10 cellular contexts compared by ENCODE assay signal in the genomic region with DNA sequence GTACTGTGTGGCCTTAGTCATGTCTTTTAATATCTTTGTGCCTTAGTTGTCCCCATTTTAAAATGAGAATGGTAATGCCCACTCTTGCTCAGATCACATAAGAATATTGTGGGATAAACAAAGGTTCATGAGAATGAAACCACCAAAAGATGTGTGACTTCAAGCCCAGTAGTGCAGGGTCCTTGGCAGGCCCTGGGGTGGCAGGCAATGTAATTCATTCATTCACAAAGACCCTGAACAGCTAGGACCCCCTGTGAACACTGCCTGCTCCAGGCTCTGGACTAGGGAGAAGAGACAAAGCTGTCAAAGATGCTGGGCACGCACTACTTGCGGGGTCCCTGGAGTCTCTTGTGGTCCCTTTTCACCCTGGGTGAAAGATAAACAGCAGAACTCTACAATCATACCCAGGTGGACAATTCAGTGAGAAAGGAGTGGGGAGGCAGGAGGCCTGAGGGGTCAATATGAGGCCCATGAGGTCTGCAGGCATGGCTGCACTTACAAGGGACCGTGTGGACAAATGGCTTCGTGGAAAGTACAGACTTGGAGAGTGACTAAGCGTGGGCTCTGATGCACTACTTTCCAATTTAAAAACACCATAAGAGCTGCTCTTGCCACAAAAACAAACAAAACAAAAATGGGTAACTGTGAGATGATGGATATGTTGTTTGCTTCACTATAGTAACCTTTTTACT.
DNase-seq lines count a peak whose midpoint lies in the region; ATAC-seq and TF ChIP-seq lines count a peak whose summit lies in the region.
"Had no signal": no experiment of that assay in that cellular context is flagged by ENCODE, and none has a peak within 500 bp of the region (broad histone marks: within the 10 kb centered on the region; RNA-seq: fewer than 3 reads in every experiment).

No MANE protein-coding gene starts in this region.

- no peaks in the 10 kb centered on the region for H3K27me3 Mint-ChIP-seq in activated CD8-positive, alpha-beta T cell treated with anti-CD3 and anti-CD28 coated beads for 36 hours
- H3K27me3 Mint-ChIP-seq in glutamatergic neuron (ENCODE audit: unreplicated experiment), result peaks cover 11% of the 10 kb centered on the region
- no peaks in the 10 kb centered on the region for H3K27me3 Mint-ChIP-seq in stimulated activated naive B cell treated with anti-CD40 and anti-IgM and Interleukin-4, amounts not matched to agents 10 μg/mL and 1 μg/mL and 100 μg/mL, for 72 hours

- H3K9me3 Mint-ChIP-seq in activated CD8-positive, alpha-beta T cell treated with anti-CD3 and anti-CD28 coated beads for 36 hours, result no peaks in the 10 kb centered on the region
- H3K9me3 Mint-ChIP-seq in glutamatergic neuron (ENCODE audit: unreplicated experiment), result peaks cover 13% of the 10 kb centered on the region
- H3K9me3 Mint-ChIP-seq in stimulated activated naive B cell treated with anti-CD40 and anti-IgM and Interleukin-4, amounts not matched to agents 10 μg/mL and 1 μg/mL and 100 μg/mL, for 72 hours, result no peaks in the 10 kb centered on the region

- no peaks in the 10 kb centered on the region for H3K4me1 ChIP-seq in SJCRH30

- intact Hi-C loops in activated CD8-positive, alpha-beta T cell treated with anti-CD3 and anti-CD28 coated beads for 36 hours (cut with micrococcal nuclease), result no loop called here

- peak overlapping the region; percentile 91 for H3K27ac Mint-ChIP-seq in activated CD8-positive, alpha-beta T cell treated with anti-CD3 and anti-CD28 coated beads for 36 hours
- peak overlapping the region; percentile 17 for H3K27ac Mint-ChIP-seq in glutamatergic neuron (ENCODE audit: unreplicated experiment)
- peak overlapping the region; percentile 15 for H3K27ac Mint-ChIP-seq in stimulated activated naive B cell treated with anti-CD40 and anti-IgM and Interleukin-4, amounts not matched to agents 10 μg/mL and 1 μg/mL and 100 μg/mL, for 72 hours

- H3K4me1 Mint-ChIP-seq in activated CD8-positive, alpha-beta T cell treated with anti-CD3 and anti-CD28 coated beads for 36 hours (ENCODE audit: low read depth), result peaks cover 44% of the 10 kb centered on the region
- H3K4me1 Mint-ChIP-seq in glutamatergic neuron (ENCODE audit: low read depth, unreplicated experiment), result peaks cover 14% of the 10 kb centered on the region
- H3K4me1 Mint-ChIP-seq in stimulated activated naive B cell treated with anti-CD40 and anti-IgM and Interleukin-4, amounts not matched to agents 10 μg/mL and 1 μg/mL and 100 μg/mL, for 72 hours, result peaks cover 31 to 63% of the 10 kb centered on the region in 2 donors

- H3K4me3 Mint-ChIP-seq in activated CD8-positive, alpha-beta T cell treated with anti-CD3 and anti-CD28 coated beads for 36 hours, result no peak overlapping the region
- no peak overlapping the region for H3K4me3 Mint-ChIP-seq in glutamatergic neuron (ENCODE audit: unreplicated experiment)
- no peak overlapping the region for H3K4me3 Mint-ChIP-seq in stimulated activated naive B cell treated with anti-CD40 and anti-IgM and Interleukin-4, amounts not matched to agents 10 μg/mL and 1 μg/mL and 100 μg/mL, for 72 hours

- no peaks in the 10 kb centered on the region for H3K36me3 Mint-ChIP-seq in activated CD8-positive, alpha-beta T cell treated with anti-CD3 and anti-CD28 coated beads for 36 hours (ENCODE audit: low read depth)
- H3K36me3 Mint-ChIP-seq in glutamatergic neuron (ENCODE audit: unreplicated experiment), result peaks cover 5% of the 10 kb centered on the region
- H3K36me3 Mint-ChIP-seq in stimulated activated naive B cell treated with anti-CD40 and anti-IgM and Interleukin-4, amounts not matched to agents 10 μg/mL and 1 μg/mL and 100 μg/mL, for 72 hours, result peaks cover 10 to 25% of the 10 kb centered on the region in 2 donors

- no peaks in the 10 kb centered on the region for H3K36me3 ChIP-seq in SJCRH30

- no peak for TF ChIP-seq CTCF in activated CD8-positive, alpha-beta T cell treated with anti-CD3 and anti-CD28 coated beads for 36 hours (IDR thresholded peaks at IDR 0.05)
- TF ChIP-seq CTCF in glutamatergic neuron (IDR thresholded peaks at IDR 0.05; ENCODE audit: partially characterized antibody, unreplicated experiment), result no peak

- H3K9me3 ChIP-seq in SJCRH30 (replicated peaks), result no peaks in the 10 kb centered on the region

- no peak overlapping the region for H3K27ac ChIP-seq in SJCRH30

- H3K27me3 ChIP-seq in SJCRH30, result no peaks in the 10 kb centered on the region

- ATAC-seq in activated CD8-positive, alpha-beta T cell treated with anti-CD3 and anti-CD28 coated beads for 36 hours, result peak; percentile 63
- no peak for ATAC-seq in stimulated activated naive B cell treated with anti-CD40 and anti-IgM and Interleukin-4, amounts not matched to agents 10 μg/mL and 1 μg/mL and 100 μg/mL, for 72 hours (replicated peaks)

- peak; percentile 26 for DNase-seq in NK-92 treated with Interleukin-12 subunit alpha and Interleukin-12 subunit beta, amount 100 ng/mL, for 24 hours (lab: John Stamatoyannopoulos, UW)
- DNase-seq in NK-92 (lab: John Stamatoyannopoulos, UW; ENCODE audit: unreplicated experiment), result no peak
- DNase-seq in activated CD8-positive, alpha-beta T cell treated with anti-CD3 and anti-CD28 coated beads for 36 hours, result peak; percentile 31
- DNase-seq in glutamatergic neuron, result peak; percentile 1
- no peak for DNase-seq in stimulated activated naive B cell treated with anti-CD40 and anti-IgM and Interleukin-4, amounts not matched to agents 10 μg/mL and 1 μg/mL and 100 μg/mL, for 72 hours
- DNase-seq in SJCRH30, result no peak
- DNase-seq in stimulated activated CD4-positive, alpha-beta T cell treated with anti-CD3 and anti-CD28 coated beads, Interleukin-4, amount 100 ng/mL, for 4 hours, result no peak
- no peak for DNase-seq in cerebellar nuclear complex (lab: John Stamatoyannopoulos, UW)
- DNase-seq: 8988T, SHP77 had no signal

- H3K4me3 ChIP-seq in SJCRH30, result no peak overlapping the region

- CTCF ChIA-PET in activated CD8-positive, alpha-beta T cell treated with anti-CD3 and anti-CD28 coated beads for 36 hours (lab: Charles Lee), result no interaction called here

- POLR2A ChIA-PET in activated CD8-positive, alpha-beta T cell treated with anti-CD3 and anti-CD28 coated beads for 36 hours (lab: Charles Lee), result interaction anchor here (0.8 to 3.1 kb wide), 3 partner anchors 13 to 20 kb away, joined by 3 to 12 read pairs (median 8); no protein-coding TSS in a partner anchor

Comparison
In these comparisons a context has a peak if more than half of its experiments do, and no peak if none do; other contexts are left out.
1. DNase-seq: peak in NK-92 treated with Interleukin-12 subunit alpha and Interleukin-12 subunit beta, amount 100 ng/mL, for 24 hours (single experiment), activated CD8-positive, alpha-beta T cell treated with anti-CD3 and anti-CD28 coated beads for 36 hours (single experiment) and glutamatergic neuron (single experiment); none in NK-92 (single experiment), stimulated activated naive B cell treated with anti-CD40 and anti-IgM and Interleukin-4, amounts not matched to agents 10 μg/mL and 1 μg/mL and 100 μg/mL, for 72 hours (single experiment), SJCRH30 (0 of 2), stimulated activated CD4-positive, alpha-beta T cell treated with anti-CD3 and anti-CD28 coated beads, Interleukin-4, amount 100 ng/mL, for 4 hours (0 of 2) and cerebellar nuclear complex (0 of 2).
2. H3K27ac Mint-ChIP-seq: peak in every context shown above with its lines; median percentile 91 in activated CD8-positive, alpha-beta T cell treated with anti-CD3 and anti-CD28 coated beads for 36 hours; 17 in glutamatergic neuron; 15 in stimulated activated naive B cell treated with anti-CD40 and anti-IgM and Interleukin-4, amounts not matched to agents 10 μg/mL and 1 μg/mL and 100 μg/mL, for 72 hours.